ENCODE assay signal across 24 cellular contexts in the genomic region with DNA sequence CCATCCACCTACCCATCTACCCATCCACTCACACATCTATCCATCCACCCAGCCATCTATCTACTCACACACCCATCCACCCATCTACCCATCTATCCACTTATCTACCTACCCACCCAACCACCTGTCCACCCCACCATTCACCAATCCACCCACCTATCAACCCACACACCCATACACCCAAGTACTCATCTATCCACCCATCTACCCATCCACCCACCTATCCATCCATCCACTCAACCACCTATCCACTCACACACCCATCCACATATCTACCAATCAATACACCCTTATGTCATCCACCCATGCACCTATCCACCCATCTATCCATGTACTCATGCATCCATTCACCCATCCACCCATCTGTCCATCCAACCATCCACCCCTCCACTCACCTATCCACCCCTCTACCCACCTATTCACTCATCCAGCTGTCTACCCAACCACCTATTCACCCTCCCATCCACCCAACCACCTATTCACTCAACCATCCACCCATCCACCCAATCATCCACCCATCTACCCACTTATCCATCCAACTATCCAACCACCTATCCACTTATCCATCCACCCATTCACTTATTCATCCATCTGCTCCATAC.
"Had no signal": no experiment of that assay in that cellular context is flagged by ENCODE, and none has a peak within 500 bp of the region (broad histone marks: within the 10 kb centered on the region; RNA-seq: fewer than 3 reads in every experiment).

No MANE protein-coding gene starts in this region.

- H3K4me3 Mint-ChIP-seq: activated CD4-positive, alpha-beta memory T cell treated with anti-CD3 and anti-CD28 coated beads for 36 hours; activated CD4-positive, alpha-beta T cell treated with anti-CD3 and anti-CD28 coated beads, Interleukin-2, amount 10 ng/mL, durations not matched to agents 7 days and 5 days; activated naive CD8-positive, alpha-beta T cell treated with anti-CD3 and anti-CD28 coated beads for 36 hours; T-cell had no signal

- H3K27ac ChIP-seq: breast epithelium, SK-N-MC, VCaP had no signal

- H3K36me3 ChIP-seq: breast epithelium had no signal

- ATAC-seq: Right ventricle myocardium inferior, T-cell had no signal

- H3K4me1 ChIP-seq: breast epithelium had no signal

- H3K9me3 Mint-ChIP-seq: activated CD4-positive, alpha-beta memory T cell treated with anti-CD3 and anti-CD28 coated beads for 36 hours; activated naive CD8-positive, alpha-beta T cell treated with anti-CD3 and anti-CD28 coated beads for 36 hours; T-cell had no signal

- H3K27me3 Mint-ChIP-seq: activated CD4-positive, alpha-beta T cell treated with anti-CD3 and anti-CD28 coated beads, Interleukin-2, amount 10 ng/mL, durations not matched to agents 7 days and 5 days; activated naive CD8-positive, alpha-beta T cell treated with anti-CD3 and anti-CD28 coated beads for 36 hours; T-cell had no signal

- FAIRE-seq: TTC549 had no signal

- H3K27me3 ChIP-seq: breast epithelium had no signal

- H3K4me3 ChIP-seq: breast epithelium, SK-N-MC had no signal

- H3K27ac Mint-ChIP-seq: activated CD4-positive, alpha-beta memory T cell treated with anti-CD3 and anti-CD28 coated beads for 36 hours; activated CD4-positive, alpha-beta T cell treated with anti-CD3 and anti-CD28 coated beads, Interleukin-2, amount 10 ng/mL, durations not matched to agents 7 days and 5 days; activated naive CD8-positive, alpha-beta T cell treated with anti-CD3 and anti-CD28 coated beads for 36 hours; T-cell had no signal

- H3K9me3 ChIP-seq: breast epithelium had no signal

- DNase-seq: activated CD4-positive, alpha-beta memory T cell treated with anti-CD3 and anti-CD28 coated beads for 36 hours; activated CD4-positive, alpha-beta T cell treated with anti-CD3 and anti-CD28 coated beads, Interleukin-2, amount 10 ng/mL, durations not matched to agents 7 days and 5 days; activated CD4-positive, CD25-positive, alpha-beta regulatory T cell; activated CD8-positive, alpha-beta memory T cell treated with anti-CD3 and anti-CD28 coated beads for 24 hours; activated naive CD4-positive, alpha-beta T cell treated with Interleukin-2 at 50 U/mL for 16 hours; activated naive CD8-positive, alpha-beta T cell treated with anti-CD3 and anti-CD28 coated beads for 36 hours; central memory CD4-positive, alpha-beta T cell; MM.1S; NCI-H1105; NCI-H1436; NCI-H1694 treated with DMSO at 0.1 percent for 48 hours; NCI-H2029 treated with DMSO at 0.1 percent for 48 hours; NCI-H345; NCI-H510A; NCI-H526 treated with DMSO at 0.1 percent for 48 hours; NCI-H82; T-cell; T-helper 2 cell; T1000 had no signal

- H3K36me3 Mint-ChIP-seq: activated CD4-positive, alpha-beta memory T cell treated with anti-CD3 and anti-CD28 coated beads for 36 hours; activated naive CD8-positive, alpha-beta T cell treated with anti-CD3 and anti-CD28 coated beads for 36 hours; T-cell had no signal
